Comparison of ENCODE assay signal across 1 cellular context in genomic region chr11:1297576-1298473, GRCh38.
A peak's percentile ranks its signal among the peaks of the same experiment; 100 is the strongest.
TF ChIP-seq lines count a peak whose summit lies in the region.

No MANE protein-coding gene starts in this region.

TF ChIP-seq in HepG2, 621 proteins besides CTCF, POLR2A, EP300 and RAD21 (continued from another document and continues in another):
- TF ChIP-seq GLMP (CRISPR knock-in tag; IDR thresholded peaks at IDR 0.05; ENCODE audit: borderline replicate concordance) (no peak), USF2 (IDR thresholded peaks at IDR 0.05; ENCODE audit: low read depth, low read length) (no peak), USF2 (CRISPR knock-in tag; IDR thresholded peaks at IDR 0.05; ENCODE audit: borderline replicate concordance) (no peak), SAP130 (CRISPR knock-in tag; IDR thresholded peaks at IDR 0.05; ENCODE audit: low read depth) (no peak), ZNF292 (CRISPR knock-in tag; IDR thresholded peaks at IDR 0.05; ENCODE audit: borderline replicate concordance, low read depth) (no peak), PRDM4 (CRISPR knock-in tag; IDR thresholded peaks at IDR 0.05; ENCODE audit: borderline replicate concordance) (no peak), ZBTB1 (CRISPR knock-in tag; IDR thresholded peaks at IDR 0.05; ENCODE audit: borderline replicate concordance) (no peak), SRSF4 (IDR thresholded peaks at IDR 0.05; ENCODE audit: low read depth, low read length, poor library complexity, severe bottlenecking) (no peak), MXD1 (CRISPR knock-in tag; IDR thresholded peaks at IDR 0.05) (no peak), NR2C2 (CRISPR knock-in tag; IDR thresholded peaks at IDR 0.05; ENCODE audit: borderline replicate concordance) (no peak), HIVEP1 (CRISPR knock-in tag; IDR thresholded peaks at IDR 0.05) (no peak), ZNF572 (CRISPR knock-in tag; IDR thresholded peaks at IDR 0.05) (0 out of 2 replicates have a peak, but pooled peaks have one; percentile 21), ZNF253 (CRISPR knock-in tag; IDR thresholded peaks at IDR 0.05; ENCODE audit: borderline replicate concordance) (no peak), POLR2AphosphoS2 (IDR thresholded peaks at IDR 0.05; ENCODE audit: low read depth, low read length) (no peak), CHCHD3 (CRISPR knock-in tag; IDR thresholded peaks at IDR 0.05) (no peak), HNF4G (IDR thresholded peaks at IDR 0.05; ENCODE audit: borderline replicate concordance, low read depth, low read length) (peak; percentile 36; the same call in 1 of the 2 replicates), HNF4G (CRISPR knock-in tag; IDR thresholded peaks at IDR 0.05; ENCODE audit: borderline replicate concordance, low read depth) (no peak), CEBPG (CRISPR knock-in tag; IDR thresholded peaks at IDR 0.05) (no peak), ZBTB33 (CRISPR knock-in tag; IDR thresholded peaks at IDR 0.05) (0 out of 2 replicates have a peak, but pooled peaks have one; percentile 21), NR2F6 (IDR thresholded peaks at IDR 0.05) (no peak), NR2F6 (CRISPR knock-in tag; IDR thresholded peaks at IDR 0.05) (peak; percentile 12; the same call in 1 of the 2 replicates), HNRNPL (IDR thresholded peaks at IDR 0.05; ENCODE audit: low read depth, low read length) (peak; percentile 85), ZFY (CRISPR knock-in tag; IDR thresholded peaks at IDR 0.05) (peak; percentile 28; the same call in 1 of the 2 replicates), POLR2AphosphoS5 (IDR thresholded peaks at IDR 0.05; ENCODE audit: low read depth, low read length) (no peak), ZC3H13 (CRISPR knock-in tag; IDR thresholded peaks at IDR 0.05) (no peak), ZUFSP (CRISPR knock-in tag; IDR thresholded peaks at IDR 0.05; ENCODE audit: borderline replicate concordance) (no peak), ZNF597 (CRISPR knock-in tag; IDR thresholded peaks at IDR 0.05) (no peak), ZNF101 (CRISPR knock-in tag; IDR thresholded peaks at IDR 0.05; ENCODE audit: borderline replicate concordance, low read depth) (no peak), ZNF484 (CRISPR knock-in tag; IDR thresholded peaks at IDR 0.05; ENCODE audit: borderline replicate concordance, low read depth) (no peak), PITX1 (CRISPR knock-in tag; IDR thresholded peaks at IDR 0.05) (no peak), SALL2 (CRISPR knock-in tag; IDR thresholded peaks at IDR 0.05) (no peak)
- TF ChIP-seq, protein P1, sequence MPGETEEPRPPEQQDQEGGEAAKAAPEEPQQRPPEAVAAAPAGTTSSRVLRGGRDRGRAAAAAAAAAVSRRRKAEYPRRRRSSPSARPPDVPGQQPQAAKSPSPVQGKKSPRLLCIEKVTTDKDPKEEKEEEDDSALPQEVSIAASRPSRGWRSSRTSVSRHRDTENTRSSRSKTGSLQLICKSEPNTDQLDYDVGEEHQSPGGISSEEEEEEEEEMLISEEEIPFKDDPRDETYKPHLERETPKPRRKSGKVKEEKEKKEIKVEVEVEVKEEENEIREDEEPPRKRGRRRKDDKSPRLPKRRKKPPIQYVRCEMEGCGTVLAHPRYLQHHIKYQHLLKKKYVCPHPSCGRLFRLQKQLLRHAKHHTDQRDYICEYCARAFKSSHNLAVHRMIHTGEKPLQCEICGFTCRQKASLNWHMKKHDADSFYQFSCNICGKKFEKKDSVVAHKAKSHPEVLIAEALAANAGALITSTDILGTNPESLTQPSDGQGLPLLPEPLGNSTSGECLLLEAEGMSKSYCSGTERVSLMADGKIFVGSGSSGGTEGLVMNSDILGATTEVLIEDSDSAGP (CRISPR knock-in tag; IDR thresholded peaks at IDR 0.05; ENCODE audit: borderline replicate concordance) = peak; percentile 32; the same call in 1 of the 2 replicates
- TF ChIP-seq, protein P2, sequence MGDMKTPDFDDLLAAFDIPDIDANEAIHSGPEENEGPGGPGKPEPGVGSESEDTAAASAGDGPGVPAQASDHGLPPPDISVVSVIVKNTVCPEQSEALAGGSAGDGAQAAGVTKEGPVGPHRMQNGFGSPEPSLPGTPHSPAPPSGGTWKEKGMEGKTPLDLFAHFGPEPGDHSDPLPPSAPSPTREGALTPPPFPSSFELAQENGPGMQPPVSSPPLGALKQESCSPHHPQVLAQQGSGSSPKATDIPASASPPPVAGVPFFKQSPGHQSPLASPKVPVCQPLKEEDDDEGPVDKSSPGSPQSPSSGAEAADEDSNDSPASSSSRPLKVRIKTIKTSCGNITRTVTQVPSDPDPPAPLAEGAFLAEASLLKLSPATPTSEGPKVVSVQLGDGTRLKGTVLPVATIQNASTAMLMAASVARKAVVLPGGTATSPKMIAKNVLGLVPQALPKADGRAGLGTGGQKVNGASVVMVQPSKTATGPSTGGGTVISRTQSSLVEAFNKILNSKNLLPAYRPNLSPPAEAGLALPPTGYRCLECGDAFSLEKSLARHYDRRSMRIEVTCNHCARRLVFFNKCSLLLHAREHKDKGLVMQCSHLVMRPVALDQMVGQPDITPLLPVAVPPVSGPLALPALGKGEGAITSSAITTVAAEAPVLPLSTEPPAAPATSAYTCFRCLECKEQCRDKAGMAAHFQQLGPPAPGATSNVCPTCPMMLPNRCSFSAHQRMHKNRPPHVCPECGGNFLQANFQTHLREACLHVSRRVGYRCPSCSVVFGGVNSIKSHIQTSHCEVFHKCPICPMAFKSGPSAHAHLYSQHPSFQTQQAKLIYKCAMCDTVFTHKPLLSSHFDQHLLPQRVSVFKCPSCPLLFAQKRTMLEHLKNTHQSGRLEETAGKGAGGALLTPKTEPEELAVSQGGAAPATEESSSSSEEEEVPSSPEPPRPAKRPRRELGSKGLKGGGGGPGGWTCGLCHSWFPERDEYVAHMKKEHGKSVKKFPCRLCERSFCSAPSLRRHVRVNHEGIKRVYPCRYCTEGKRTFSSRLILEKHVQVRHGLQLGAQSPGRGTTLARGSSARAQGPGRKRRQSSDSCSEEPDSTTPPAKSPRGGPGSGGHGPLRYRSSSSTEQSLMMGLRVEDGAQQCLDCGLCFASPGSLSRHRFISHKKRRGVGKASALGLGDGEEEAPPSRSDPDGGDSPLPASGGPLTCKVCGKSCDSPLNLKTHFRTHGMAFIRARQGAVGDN (CRISPR knock-in tag; IDR thresholded peaks at IDR 0.05) = peak; percentile 77
- TF ChIP-seq, protein P3, sequence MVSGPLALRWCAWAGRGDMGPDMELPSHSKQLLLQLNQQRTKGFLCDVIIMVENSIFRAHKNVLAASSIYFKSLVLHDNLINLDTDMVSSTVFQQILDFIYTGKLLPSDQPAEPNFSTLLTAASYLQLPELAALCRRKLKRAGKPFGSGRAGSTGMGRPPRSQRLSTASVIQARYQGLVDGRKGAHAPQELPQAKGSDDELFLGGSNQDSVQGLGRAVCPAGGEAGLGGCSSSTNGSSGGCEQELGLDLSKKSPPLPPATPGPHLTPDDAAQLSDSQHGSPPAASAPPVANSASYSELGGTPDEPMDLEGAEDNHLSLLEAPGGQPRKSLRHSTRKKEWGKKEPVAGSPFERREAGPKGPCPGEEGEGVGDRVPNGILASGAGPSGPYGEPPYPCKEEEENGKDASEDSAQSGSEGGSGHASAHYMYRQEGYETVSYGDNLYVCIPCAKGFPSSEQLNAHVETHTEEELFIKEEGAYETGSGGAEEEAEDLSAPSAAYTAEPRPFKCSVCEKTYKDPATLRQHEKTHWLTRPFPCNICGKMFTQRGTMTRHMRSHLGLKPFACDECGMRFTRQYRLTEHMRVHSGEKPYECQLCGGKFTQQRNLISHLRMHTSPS (CRISPR knock-in tag; IDR thresholded peaks at IDR 0.05; ENCODE audit: low read depth) = peak; percentile 83
- TF ChIP-seq, protein P4, sequence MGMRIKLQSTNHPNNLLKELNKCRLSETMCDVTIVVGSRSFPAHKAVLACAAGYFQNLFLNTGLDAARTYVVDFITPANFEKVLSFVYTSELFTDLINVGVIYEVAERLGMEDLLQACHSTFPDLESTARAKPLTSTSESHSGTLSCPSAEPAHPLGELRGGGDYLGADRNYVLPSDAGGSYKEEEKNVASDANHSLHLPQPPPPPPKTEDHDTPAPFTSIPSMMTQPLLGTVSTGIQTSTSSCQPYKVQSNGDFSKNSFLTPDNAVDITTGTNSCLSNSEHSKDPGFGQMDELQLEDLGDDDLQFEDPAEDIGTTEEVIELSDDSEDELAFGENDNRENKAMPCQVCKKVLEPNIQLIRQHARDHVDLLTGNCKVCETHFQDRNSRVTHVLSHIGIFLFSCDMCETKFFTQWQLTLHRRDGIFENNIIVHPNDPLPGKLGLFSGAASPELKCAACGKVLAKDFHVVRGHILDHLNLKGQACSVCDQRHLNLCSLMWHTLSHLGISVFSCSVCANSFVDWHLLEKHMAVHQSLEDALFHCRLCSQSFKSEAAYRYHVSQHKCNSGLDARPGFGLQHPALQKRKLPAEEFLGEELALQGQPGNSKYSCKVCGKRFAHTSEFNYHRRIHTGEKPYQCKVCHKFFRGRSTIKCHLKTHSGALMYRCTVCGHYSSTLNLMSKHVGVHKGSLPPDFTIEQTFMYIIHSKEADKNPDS (CRISPR knock-in tag; IDR thresholded peaks at IDR 0.05) = no peak
